Comparison of ENCODE assay signal across 16 cellular contexts in the genomic region with DNA sequence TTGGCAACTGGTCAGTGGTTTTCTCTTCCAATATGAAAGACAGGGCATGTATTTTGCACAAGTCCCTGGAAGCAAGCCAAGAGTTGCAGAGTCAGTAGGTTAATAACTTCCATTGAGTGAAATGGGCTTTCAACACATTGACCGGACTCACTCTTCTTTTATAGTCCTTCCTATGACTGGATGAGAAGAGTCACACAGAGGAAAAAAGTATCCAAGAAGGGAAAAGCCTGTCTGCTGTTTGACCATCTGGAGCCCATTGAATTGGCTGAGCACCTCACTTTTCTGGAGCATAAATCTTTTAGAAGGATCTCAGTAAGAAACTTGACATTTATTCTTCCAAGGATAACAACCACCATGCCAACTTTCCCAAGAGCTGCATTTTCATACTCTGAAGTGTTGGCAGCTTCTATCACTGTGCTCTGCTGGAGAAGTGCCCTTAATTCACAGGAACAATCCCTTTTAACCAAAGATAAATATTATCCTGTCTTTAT. TPM values are rescaled to one million over a fixed set of nuclear protein-coding genes. Genes with fewer than 3 reads are reported as not detected.
DNase-seq lines count a peak whose midpoint lies in the region; ATAC-seq, FAIRE-seq and TF ChIP-seq lines count a peak whose summit lies in the region.
"Had no signal": no experiment of that assay in that cellular context is flagged by ENCODE, and none has a peak within 500 bp of the region (broad histone marks: within the 10 kb centered on the region; RNA-seq: fewer than 3 reads in every experiment).

No MANE protein-coding gene starts in this region.

- H3K27me3 ChIP-seq in mammary epithelial cell (ENCODE audit: insufficient read depth, low read length) (no peaks in the 10 kb centered on the region), endothelial cell of umbilical vein (ENCODE audit: control insufficient read depth in 2 of 2, insufficient read depth in 2 of 2, low read length in 2 of 2) (peaks cover 0 to 8% of the 10 kb centered on the region in 2 experiments)
- H3K27me3 ChIP-seq: SJSA1 had no signal

- H2AFZ ChIP-seq in mammary epithelial cell (ENCODE audit: low read depth, low read length) (no peak overlapping the region), endothelial cell of umbilical vein (ENCODE audit: low read depth, low read length) (no peak overlapping the region)

- H3K27me3 Mint-ChIP-seq in MCF 10A (ENCODE audit: insufficient read depth, unreplicated experiment) (no peaks in the 10 kb centered on the region), WTC11 (ENCODE audit: low read depth) (no peaks in the 10 kb centered on the region)

- H3K4me3 ChIP-seq in mammary epithelial cell (replicated peaks in 1 of 3; ENCODE audit: insufficient read depth in 1 of 3, low read depth in 2 of 3, low read length in 3 of 3) = no peak overlapping the region
- no peak overlapping the region for H3K4me3 ChIP-seq in endothelial cell of umbilical vein (replicated peaks in 1 of 3; ENCODE audit: insufficient read depth in 1 of 3, low read depth in 1 of 3, low read length in 3 of 3)
- H3K4me3 ChIP-seq: A549, SJSA1 had no signal

- H3K9me3 Mint-ChIP-seq in MCF 10A (ENCODE audit: unreplicated experiment) (no peaks in the 10 kb centered on the region), WTC11 (no peaks in the 10 kb centered on the region)
- H3K9me3 Mint-ChIP-seq: activated T-cell treated with anti-CD3 and anti-CD28 coated beads, Interleukin-2, amount 50 U/mL, for 4 hours had no signal

- TF ChIP-seq CTCF in MCF 10A (IDR thresholded peaks at IDR 0.05; ENCODE audit: unreplicated experiment) = no peak
- no peak for TF ChIP-seq CTCF in mammary epithelial cell (conservative IDR thresholded peaks at IDR 0.05 in 1 of 2, IDR thresholded peaks at IDR 0.05 in 1 of 2; ENCODE audit: extremely low read depth in 1 of 2, insufficient read depth in 1 of 2, low read depth in 1 of 2, low read length in 2 of 2)
- no peak for TF ChIP-seq CTCF in endothelial cell of umbilical vein (IDR thresholded peaks at IDR 0.05; ENCODE audit: extremely low read depth in 1 of 2, insufficient read depth in 1 of 2, low read depth in 1 of 2, low read length in 2 of 2)
- TF ChIP-seq CTCF in WTC11 (IDR thresholded peaks at IDR 0.05) = no peak

- H3K4me3 Mint-ChIP-seq in MCF 10A (ENCODE audit: unreplicated experiment) (no peak overlapping the region), WTC11 (no peak overlapping the region)
- H3K4me3 Mint-ChIP-seq: activated T-cell treated with anti-CD3 and anti-CD28 coated beads, Interleukin-2, amount 50 U/mL, for 4 hours had no signal

- no peaks in the 10 kb centered on the region for H3K9me3 ChIP-seq in mammary epithelial cell (replicated peaks; ENCODE audit: insufficient read depth, low read length)
- H3K9me3 ChIP-seq in endothelial cell of umbilical vein (replicated peaks; ENCODE audit: control insufficient read depth, insufficient read depth, low read length) = no peaks in the 10 kb centered on the region
- H3K9me3 ChIP-seq: A549, SJSA1 had no signal

- dilution Hi-C loops in mammary epithelial cell (cut with HindIII; ENCODE audit: low sequenced_read_pairs) (no loop called here), endothelial cell of umbilical vein (cut with MboI; ENCODE audit: extremely low pct_ligation_motif_present, low sequenced_read_pairs) (no loop called here)

- TF ChIP-seq POLR2A in endothelial cell of umbilical vein (IDR thresholded peaks at IDR 0.05; ENCODE audit: low read depth, low read length) = no peak

- FAIRE-seq in endothelial cell of umbilical vein (lab: Jason Lieb, UNC) = no peak
- FAIRE-seq: A549 had no signal

- no TSS peak for BruUV-seq in MCF 10A (replicated peaks; lab: Mats Ljungman, UMichigan)
- BruUV-seq in mammary epithelial cell (replicated peaks; lab: Mats Ljungman, UMichigan) = no TSS peak
- no TSS peak for BruUV-seq in endothelial cell of umbilical vein (replicated peaks; lab: Mats Ljungman, UMichigan)

- POLR2A ChIA-PET in MCF 10A (lab: Yijun Ruan, JAX) = interaction anchor here (2.0 kb wide), 1 partner anchor 46 kb away, joined by 5 read pairs; a partner anchor contains a TSS
- POLR2A ChIA-PET in endothelial cell of umbilical vein (lab: Charles Lee) = no interaction called here
- POLR2A ChIA-PET in WTC11 (lab: Charles Lee) = no interaction called here

- 44% methylated on average over 1 of the region's 1 CpG for WGBS in mammary epithelial cell (ENCODE audit: low coverage, missing lambda C conversion rate)

- in situ Hi-C loops in mammary epithelial cell (cut with MboI; ENCODE audit: low sequenced_read_pairs in 2 of 2) = no loop called here

- DNase-seq in MCF 10A (ENCODE audit: unreplicated experiment) (peak; percentile 44), mammary epithelial cell (no peak), endothelial cell of umbilical vein (ENCODE audit: low read depth, low spot score) (peak; percentile 97), lung microvascular endothelial cell (ENCODE audit: low read depth in 2 of 2) (peak; percentile 78 to 97), WTC11 (ENCODE audit: low spot score) (no peak), NK-92 (lab: John Stamatoyannopoulos, UW; ENCODE audit: unreplicated experiment) (no peak), SIG-M5 treated with dmso at 0.1 percent for 504 hours (lab: John Stamatoyannopoulos, UW; ENCODE audit: unreplicated experiment) (no peak), NCI-H1417 (lab: John Stamatoyannopoulos, UW) (no peak)
- DNase-seq: activated CD4-positive, CD25-positive, alpha-beta regulatory T cell treated with anti-CD3 and anti-CD28 coated beads, Interleukin-2, amount 50 U/mL, for 72 hours; activated T-cell treated with anti-CD3 and anti-CD28 coated beads, Interleukin-2, amount 50 U/mL, for 4 hours; DMS79 treated with DMSO at 0.1 percent for 48 hours; MM.1S; NCI-H524 treated with DMSO at 0.1 percent for 48 hours; occipital lobe had no signal

- no peak overlapping the region for H3K9ac ChIP-seq in mammary epithelial cell (ENCODE audit: insufficient read depth, low read length)
- no peak overlapping the region for H3K9ac ChIP-seq in endothelial cell of umbilical vein (replicated peaks; ENCODE audit: extremely low read depth, insufficient read depth, low read length)

- H3K4me1 ChIP-seq in mammary epithelial cell (ENCODE audit: insufficient read depth, low read length) (no peaks in the 10 kb centered on the region), endothelial cell of umbilical vein (ENCODE audit: control insufficient read depth, extremely low read depth, insufficient read depth, low read length) (no peaks in the 10 kb centered on the region)
- H3K4me1 ChIP-seq: SJSA1 had no signal

- ATAC-seq in WTC11 = no peak
- ATAC-seq: A549; activated T-cell treated with anti-CD3 and anti-CD28 coated beads, Interleukin-2, amount 50 U/mL, for 4 hours had no signal

- H3K27ac Mint-ChIP-seq in MCF 10A (ENCODE audit: low read depth, unreplicated experiment) = no peak overlapping the region
- H3K27ac Mint-ChIP-seq in WTC11 = no peak overlapping the region

- H3K79me2 ChIP-seq in mammary epithelial cell (ENCODE audit: insufficient read depth, low read length) (no peaks in the 10 kb centered on the region), endothelial cell of umbilical vein (ENCODE audit: control insufficient read depth, insufficient read depth, low read length) (no peaks in the 10 kb centered on the region)

- intact Hi-C loops in MCF 10A (cut with micrococcal nuclease) = no loop called here
- intact Hi-C loops in mammary epithelial cell (cut with micrococcal nuclease) = no loop called here
- intact Hi-C loops in endothelial cell of umbilical vein (cut with micrococcal nuclease) = no loop called here

- H3K36me3 ChIP-seq in mammary epithelial cell (ENCODE audit: insufficient read depth, low read length) (no peaks in the 10 kb centered on the region), endothelial cell of umbilical vein (ENCODE audit: control insufficient read depth in 2 of 2, extremely low read depth in 1 of 2, insufficient read depth in 2 of 2, low read length in 2 of 2) (no peaks in the 10 kb centered on the region)
- H3K36me3 ChIP-seq: SJSA1 had no signal

- H3K4me1 Mint-ChIP-seq in MCF 10A (ENCODE audit: insufficient read depth, unreplicated experiment) (no peaks in the 10 kb centered on the region), WTC11 (peaks cover 5% of the 10 kb centered on the region)

- CTCF ChIA-PET in MCF 10A (lab: Yijun Ruan, JAX) = no interaction called here
- CTCF ChIA-PET in mammary epithelial cell (lab: Charles Lee; ENCODE audit: low non-redundant PET) = no interaction called here
- CTCF ChIA-PET in endothelial cell of umbilical vein (lab: Charles Lee) = interaction anchor here (0.7 to 2.5 kb wide), 5 partner anchors 25 to 77 kb away, joined by 3 to 12 read pairs (median 4); a partner anchor contains a TSS
- CTCF ChIA-PET in WTC11 (lab: Charles Lee) = no interaction called here

- H4K20me1 ChIP-seq in mammary epithelial cell (ENCODE audit: insufficient read depth, low read length) = no peaks in the 10 kb centered on the region
- H4K20me1 ChIP-seq in endothelial cell of umbilical vein (replicated peaks; ENCODE audit: control insufficient read depth, extremely low read depth, insufficient read depth, low read length) = no peaks in the 10 kb centered on the region

- H3K9me1 ChIP-seq in endothelial cell of umbilical vein (replicated peaks; ENCODE audit: control insufficient read depth, extremely low read depth, insufficient read depth, low read length) = no peaks in the 10 kb centered on the region

- H3K27ac ChIP-seq in mammary epithelial cell (ENCODE audit: insufficient read depth, low read depth, low read length) (no peak overlapping the region), endothelial cell of umbilical vein (ENCODE audit: insufficient read depth, low read depth, low read length) (no peak overlapping the region)
- H3K27ac ChIP-seq: A549, SJSA1 had no signal

- no peaks in the 10 kb centered on the region for H3K36me3 Mint-ChIP-seq in MCF 10A (ENCODE audit: insufficient read depth, unreplicated experiment)
- H3K36me3 Mint-ChIP-seq in WTC11 = no peaks in the 10 kb centered on the region

- H3K4me2 ChIP-seq in mammary epithelial cell (ENCODE audit: insufficient read depth, low read depth, low read length) = no peak overlapping the region
- no peak overlapping the region for H3K4me2 ChIP-seq in endothelial cell of umbilical vein (ENCODE audit: insufficient read depth, low read length)
- H3K4me2 ChIP-seq: A549 had no signal

RNA-seq across cellular contexts. Expression of a gene that starts 45.4 kb away (rescaled TPM):
- 0.26 TPM in 1 of 2 replicates, not detected in the other for total RNA-seq in MCF 10A (2022)
- total RNA-seq in mammary epithelial cell = 1 to 10 TPM in 1 of 2 donors, not detected in 1; 1.5 TPM
- 0.06 TPM for polyA plus RNA-seq in mammary epithelial cell
- polyA minus RNA-seq in mammary epithelial cell = not detected
- 39.6 and 42.1 TPM in 2 replicates for total RNA-seq in endothelial cell of umbilical vein
- 14.3 and 16.0 TPM in 2 replicates for polyA plus RNA-seq in endothelial cell of umbilical vein
- 6.0 and 9.7 TPM in 2 replicates for polyA plus RNA-seq in endothelial cell of umbilical vein (2011; cell fraction: cytosol; rRNA removed)
- polyA plus RNA-seq in endothelial cell of umbilical vein (2011; cell fraction: nucleus; rRNA removed) = 30.4 and 31.8 TPM in 2 replicates
- 3.1 and 8.9 TPM in 2 replicates for polyA plus RNA-seq in endothelial cell of umbilical vein (2012)
- polyA minus RNA-seq in endothelial cell of umbilical vein = 60.3 and 65.5 TPM in 2 replicates
- polyA minus RNA-seq in endothelial cell of umbilical vein (2011; cell fraction: cytosol; rRNA and poly(A)+ RNA removed) = not detected
- 31.3 and 73.1 TPM in 2 replicates for polyA minus RNA-seq in endothelial cell of umbilical vein (2011; cell fraction: nucleus; rRNA and poly(A)+ RNA removed)
- 138 and 180 TPM in 2 replicates for total RNA-seq in lung microvascular endothelial cell
- 0.11 to 0.23 TPM (median 0.14 TPM) in 3 replicates for total RNA-seq in WTC11 (2021)

Comparison
In these comparisons a context has a peak if more than half of its experiments do, and no peak if none do; other contexts are left out.
1. DNase-seq: peak in MCF 10A (single experiment), endothelial cell of umbilical vein (single experiment) and lung microvascular endothelial cell (2 of 2); none in mammary epithelial cell (single experiment), WTC11 (single experiment), NK-92 (single experiment), SIG-M5 treated with dmso at 0.1 percent for 504 hours (single experiment) and NCI-H1417 (0 of 3).
2. RNA of a gene that starts 45.4 kb away (total RNA-seq): 138 to 180 TPM in lung microvascular endothelial cell and 39.6 to 42.1 TPM in endothelial cell of umbilical vein; 1.5 TPM in mammary epithelial cell, 0.26 TPM in MCF 10A and 0.11 to 0.23 TPM in WTC11; every median in the first group is over 10 times any median in the second.